Comparison of ENCODE assay signal across 8 cellular contexts in genomic region chr20:25309395-25310267, GRCh38.
A peak's percentile ranks its signal among the peaks of the same experiment; 100 is the strongest.
DNase-seq lines count a peak whose midpoint lies in the region; FAIRE-seq and TF ChIP-seq lines count a peak whose summit lies in the region.

No MANE protein-coding gene starts in this region.

- peak overlapping the region; percentile 95 for H3K27ac ChIP-seq in astrocyte (ENCODE audit: low read depth, low read length)
- peak overlapping the region; percentile 37 for H3K27ac ChIP-seq in keratinocyte (ENCODE audit: control insufficient read depth, insufficient read depth, low read length)
- peak overlapping the region; percentile 74 for H3K27ac ChIP-seq in substantia nigra (ENCODE audit: low read depth, low read length, poor library complexity, severe bottlenecking)

- no peak for DNase-seq in Caco-2
- peak; percentile 85 for DNase-seq in LoVo (ENCODE audit: low spot score)
- peak; percentile 69 for DNase-seq in astrocyte (ENCODE audit: low read depth)
- no peak for DNase-seq in keratinocyte (ENCODE audit: low read depth, low spot score)
- peak in 6 of 49 donors; percentile 36 to 63 (median 45) for DNase-seq in substantia nigra (lab: John Stamatoyannopoulos, UW)
- no peak for DNase-seq in inferior parietal cortex (ENCODE audit: extremely low spot score)
- no peak for DNase-seq in NCI-H146 (lab: John Stamatoyannopoulos, UW)
- DNase-seq in NCI-H446 (lab: John Stamatoyannopoulos, UW): no peak

- FAIRE-seq in astrocyte (lab: Jason Lieb, UNC) (no peak), keratinocyte (lab: Jason Lieb, UNC) (peak; percentile 79)

- no peaks in the 10 kb centered on the region for H3K9me3 Mint-ChIP-seq in Caco-2 (ENCODE audit: unreplicated experiment)
- no peaks in the 10 kb centered on the region for H3K9me3 Mint-ChIP-seq in astrocyte (ENCODE audit: unreplicated experiment)

- TF ChIP-seq CTCF in Caco-2 (IDR thresholded peaks at IDR 0.05; ENCODE audit: insufficient read depth in 1 of 2, low read depth in 1 of 2, low read length in 1 of 2, severe bottlenecking in 1 of 2, unreplicated experiment in 1 of 2) (no peak), astrocyte (IDR thresholded peaks at IDR 0.05; ENCODE audit: insufficient read depth, low read depth, low read length) (no peak), keratinocyte (optimal IDR thresholded peaks at IDR 0.05 in 1 of 3, IDR thresholded peaks at IDR 0.05 in 1 of 3, conservative IDR thresholded peaks at IDR 0.05 in 1 of 3; ENCODE audit: extremely low read depth in 1 of 3, insufficient read depth in 2 of 3, low read length in 3 of 3) (no peak)

- H3K36me3 ChIP-seq in Caco-2 (ENCODE audit: control insufficient read depth, insufficient read depth, low read length) (peaks cover 4% of the 10 kb centered on the region; the same call in 1 of the 2 replicates), astrocyte (ENCODE audit: insufficient read depth, low read length) (no peaks in the 10 kb centered on the region), keratinocyte (ENCODE audit: control insufficient read depth in 2 of 2, extremely low read depth in 1 of 2, insufficient read depth in 2 of 2, low read length in 2 of 2) (no peaks in the 10 kb centered on the region)

- no peaks in the 10 kb centered on the region for H4K20me1 ChIP-seq in astrocyte (ENCODE audit: insufficient read depth, low read length)
- no peaks in the 10 kb centered on the region for H4K20me1 ChIP-seq in keratinocyte (ENCODE audit: control insufficient read depth, extremely low read depth, insufficient read depth, low read length)

- no peaks in the 10 kb centered on the region for H3K9me1 ChIP-seq in keratinocyte (ENCODE audit: control insufficient read depth, extremely low read depth, insufficient read depth, low read length)

- H3K27me3 ChIP-seq in Caco-2 (replicated peaks; ENCODE audit: control insufficient read depth, insufficient read depth, low read length) (no peaks in the 10 kb centered on the region), astrocyte (ENCODE audit: insufficient read depth, low read length) (no peaks in the 10 kb centered on the region), keratinocyte (ENCODE audit: control insufficient read depth, extremely low read depth, insufficient read depth, low read length) (no peaks in the 10 kb centered on the region)

- H2AFZ ChIP-seq in astrocyte (ENCODE audit: low read depth, low read length): peak overlapping the region; percentile 13
- H2AFZ ChIP-seq in keratinocyte (ENCODE audit: control insufficient read depth, low read length): no peak overlapping the region

- H3K9me3 ChIP-seq in Caco-2 (no peaks in the 10 kb centered on the region), astrocyte (ENCODE audit: insufficient read depth, low read depth, low read length) (no peaks in the 10 kb centered on the region), keratinocyte (ENCODE audit: control insufficient read depth, low read depth, low read length) (no peaks in the 10 kb centered on the region)

- no TSS peak for BruUV-seq in Caco-2 (replicated peaks; lab: Mats Ljungman, UMichigan)

- intact Hi-C loops in Caco-2 (cut with micrococcal nuclease; ENCODE audit: unreplicated experiment): loop anchor here (1.0 to 5.0 kb wide), 4 partner anchors 30 to 89 kb away; partner anchors contain the start of genes ABHD12 and PYGB

- H3K4me3 ChIP-seq in Caco-2 (ENCODE audit: low read depth, low read length) (no peak overlapping the region), astrocyte (ENCODE audit: insufficient read depth, low read depth, low read length) (peak overlapping the region; percentile 47), keratinocyte (ENCODE audit: control insufficient read depth in 2 of 3, extremely low read depth in 1 of 3, insufficient read depth in 2 of 3, low read depth in 1 of 3, low read length in 3 of 3) (peak overlapping the region in 1 of 3 experiments; percentile 6)

- H3K4me2 ChIP-seq in astrocyte (ENCODE audit: low read length) (peak overlapping the region; percentile 93), keratinocyte (ENCODE audit: control insufficient read depth, extremely low read depth, insufficient read depth, low read depth, low read length) (peak overlapping the region; percentile 35)

- H3K27ac Mint-ChIP-seq in Caco-2 (ENCODE audit: unreplicated experiment) (peak overlapping the region; percentile 87), astrocyte (ENCODE audit: unreplicated experiment) (peak overlapping the region; percentile 100)

- dilution Hi-C loops in keratinocyte (cut with MboI; ENCODE audit: extremely low pct_ligation_motif_present, low sequenced_read_pairs): no loop called here

- H3K4me1 ChIP-seq in Caco-2: peaks cover 31% of the 10 kb centered on the region
- peaks cover 33% of the 10 kb centered on the region for H3K4me1 ChIP-seq in astrocyte (ENCODE audit: insufficient read depth, low read length)
- peaks cover 20% of the 10 kb centered on the region for H3K4me1 ChIP-seq in keratinocyte (ENCODE audit: control insufficient read depth, extremely low read depth, insufficient read depth, low read length)

- H3K4me1 Mint-ChIP-seq in Caco-2 (ENCODE audit: low read depth, unreplicated experiment) (peaks cover 28% of the 10 kb centered on the region), astrocyte (ENCODE audit: low read depth, unreplicated experiment) (peaks cover 32% of the 10 kb centered on the region)

- H3K36me3 Mint-ChIP-seq in Caco-2 (ENCODE audit: insufficient read depth, unreplicated experiment) (peaks cover 52% of the 10 kb centered on the region), astrocyte (ENCODE audit: low read depth, unreplicated experiment) (peaks cover 4% of the 10 kb centered on the region)

- H3K79me2 ChIP-seq in astrocyte (ENCODE audit: insufficient read depth, low read length) (no peaks in the 10 kb centered on the region), keratinocyte (ENCODE audit: control insufficient read depth, insufficient read depth, low read length) (no peaks in the 10 kb centered on the region)

- H3K4me3 Mint-ChIP-seq in Caco-2 (ENCODE audit: unreplicated experiment) (peak overlapping the region; percentile 51), astrocyte (ENCODE audit: unreplicated experiment) (peak overlapping the region; percentile 20)

- CTCF ChIA-PET in Caco-2 (lab: Charles Lee): interaction anchor here (0.8 to 1.0 kb wide), 4 partner anchors 10 to 89 kb away, joined by 3 to 9 read pairs (median 6); no protein-coding TSS in a partner anchor

- POLR2A ChIA-PET in Caco-2 (lab: Charles Lee): no interaction called here

- H3K27me3 Mint-ChIP-seq in Caco-2 (ENCODE audit: insufficient read depth, unreplicated experiment) (no peaks in the 10 kb centered on the region), astrocyte (ENCODE audit: low read depth, unreplicated experiment) (no peaks in the 10 kb centered on the region)

- peak overlapping the region; percentile 89 for H3K9ac ChIP-seq in astrocyte (ENCODE audit: low read length)
- H3K9ac ChIP-seq in keratinocyte (ENCODE audit: control insufficient read depth, extremely low read depth, insufficient read depth, low read length): peak overlapping the region; percentile 11

Comparison
In these comparisons a context has a peak if more than half of its experiments do, and no peak if none do; other contexts are left out.
1. DNase-seq: peak in LoVo (single experiment) and astrocyte (single experiment); none in Caco-2 (0 of 2), keratinocyte (single experiment), inferior parietal cortex (single experiment), NCI-H146 (single experiment) and NCI-H446 (0 of 2).
2. H3K27ac ChIP-seq: peak in every context shown above with its lines; median percentile 95 in astrocyte; 74 in substantia nigra; 37 in keratinocyte.